ENCODE assay signal across 2 cellular contexts in the genomic region with DNA sequence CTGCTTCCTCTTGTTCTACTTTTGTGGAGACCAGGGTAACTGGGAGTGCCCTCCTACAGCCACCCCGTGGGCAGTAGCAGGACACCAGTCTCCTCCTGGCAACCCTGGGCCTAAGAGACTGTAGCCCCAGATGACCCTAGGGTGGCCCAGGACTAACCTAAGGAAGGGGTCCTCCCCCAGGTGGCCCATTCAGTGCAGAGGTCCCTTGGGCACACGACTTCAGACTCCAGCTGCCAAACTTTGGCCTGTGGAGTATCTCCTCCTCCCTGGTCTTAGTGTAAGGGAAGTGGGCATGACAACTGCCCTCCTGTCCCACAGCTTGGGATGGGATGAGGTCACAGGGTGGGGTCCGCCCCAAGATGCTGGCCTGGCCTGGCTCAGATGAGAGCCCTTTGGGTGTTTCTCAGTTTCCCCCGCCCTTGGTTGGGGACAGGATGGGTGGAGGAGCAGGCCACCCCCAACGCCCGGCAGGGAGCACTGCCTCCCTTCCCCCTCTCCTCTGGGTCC.
TF ChIP-seq lines count a peak whose summit lies in the region.

No MANE protein-coding gene starts in this region.

TF ChIP-seq in liver, 16 proteins besides CTCF, POLR2A, EP300 and RAD21:
- TF ChIP-seq TAF1 (conservative IDR thresholded peaks at IDR 0.05) (no peak), SP1 (IDR thresholded peaks at IDR 0.05) (no peak), RXRA (IDR thresholded peaks at IDR 0.05) (no peak), GABPA (IDR thresholded peaks at IDR 0.05 in 1 of 2, conservative IDR thresholded peaks at IDR 0.05 in 1 of 2) (no peak), YY1 (IDR thresholded peaks at IDR 0.05) (no peak)
TF ChIP-seq in liver: peak in this region for 0.

TF ChIP-seq in HepG2, 621 proteins besides CTCF, POLR2A, EP300 and RAD21:
- TF ChIP-seq ZNF354B (CRISPR knock-in tag; IDR thresholded peaks at IDR 0.05): no peak
